ENCODE assay signal across 27 cellular contexts in genomic region chr11:64451856-64452255, GRCh38.
"Had no signal": no experiment of that assay in that cellular context is flagged by ENCODE, and none has a peak within 500 bp of the region (broad histone marks: within the 10 kb centered on the region; RNA-seq: fewer than 3 reads in every experiment).

No MANE protein-coding gene starts in this region.

- H3K4me3 Mint-ChIP-seq: activated CD4-positive, alpha-beta T cell treated with anti-CD3 and anti-CD28 coated beads for 36 hours; activated CD4-positive, alpha-beta T cell treated with anti-CD3 and anti-CD28 coated beads, Interleukin-2, amount 10 ng/mL, durations not matched to agents 7 days and 5 days; activated CD8-positive, alpha-beta T cell treated with anti-CD3 and anti-CD28 coated beads, Interleukin-2, amount 10 ng/mL, durations not matched to agents 7 days and 5 days; activated naive CD4-positive, alpha-beta T cell treated with anti-CD3 and anti-CD28 coated beads, Interleukin-2, amount 10 ng/mL, durations not matched to agents 7 days and 5 days; activated naive CD8-positive, alpha-beta T cell; activated T-cell treated with anti-CD3 and anti-CD28 coated beads, Interleukin-2, amount 50 U/mL, for 24 hours; T-cell had no signal

- H3K27me3 Mint-ChIP-seq: activated naive CD8-positive, alpha-beta T cell had no signal

- H3K4me3 ChIP-seq: ascending aorta, cardiac muscle cell, K562 had no signal

- DNase-seq: activated CD4-positive, alpha-beta T cell treated with anti-CD3 and anti-CD28 coated beads for 36 hours; activated CD4-positive, alpha-beta T cell treated with anti-CD3 and anti-CD28 coated beads, Interleukin-2, amount 10 ng/mL, durations not matched to agents 7 days and 5 days; activated CD4-positive, alpha-beta T cell treated with anti-CD3 and anti-CD28 coated beads, Interleukin-2, amount 50 U/mL, for 48 hours; activated CD8-positive, alpha-beta T cell treated with anti-CD3 and anti-CD28 coated beads, Interleukin-2, amount 10 ng/mL, durations not matched to agents 7 days and 5 days; activated naive CD4-positive, alpha-beta T cell treated with anti-CD3 and anti-CD28 coated beads, Interleukin-2, amount 10 ng/mL, durations not matched to agents 7 days and 5 days; activated T-cell treated with anti-CD3 and anti-CD28 coated beads, Interleukin-2, amount 50 U/mL, for 24 hours; amygdala; IMR-90; Karpas-422; NCI-H1105; NCI-H1417 treated with DMSO at 0.1 percent for 48 hours; NCI-H187 treated with DMSO at 0.1 percent for 48 hours; NCI-H345; NCI-H524 treated with DMSO at 0.1 percent for 48 hours; RPMI8226; SIG-M5; T-cell; T1000; WERI-Rb-1 had no signal

- H3K27ac Mint-ChIP-seq: activated CD4-positive, alpha-beta T cell treated with anti-CD3 and anti-CD28 coated beads for 36 hours; activated CD4-positive, alpha-beta T cell treated with anti-CD3 and anti-CD28 coated beads, Interleukin-2, amount 10 ng/mL, durations not matched to agents 7 days and 5 days; activated CD8-positive, alpha-beta T cell treated with anti-CD3 and anti-CD28 coated beads, Interleukin-2, amount 10 ng/mL, durations not matched to agents 7 days and 5 days; activated naive CD4-positive, alpha-beta T cell treated with anti-CD3 and anti-CD28 coated beads, Interleukin-2, amount 10 ng/mL, durations not matched to agents 7 days and 5 days; activated naive CD8-positive, alpha-beta T cell; activated T-cell treated with anti-CD3 and anti-CD28 coated beads, Interleukin-2, amount 50 U/mL, for 24 hours; activated T-helper 2 cell treated with anti-CD3 and anti-CD28 coated beads, Interferon-gamma antibody, Interleukin-2, Interleukin-4, amounts not matched to agents 10 μg/mL and 5 μg/mL and 100 μg/mL, durations not matched to agents 14 hours and 24 hours and 36 hours; T-cell had no signal

- ATAC-seq: activated CD4-positive, alpha-beta T cell treated with anti-CD3 and anti-CD28 coated beads for 36 hours; activated CD8-positive, alpha-beta T cell treated with anti-CD3 and anti-CD28 coated beads, Interleukin-2, amount 10 ng/mL, durations not matched to agents 7 days and 5 days; K562; Panc1; Right ventricle myocardium inferior; SK-N-SH treated with all-trans-retinoic acid at 6 μM for 48 hours; T-cell had no signal

- H3K27me3 ChIP-seq: ascending aorta, cardiac muscle cell had no signal

- H3K36me3 Mint-ChIP-seq: activated naive CD4-positive, alpha-beta T cell treated with anti-CD3 and anti-CD28 coated beads, Interleukin-2, amount 10 ng/mL, durations not matched to agents 7 days and 5 days; activated naive CD8-positive, alpha-beta T cell; T-cell had no signal

- H3K36me3 ChIP-seq: ascending aorta, cardiac muscle cell, WERI-Rb-1 had no signal

- H3K9me3 ChIP-seq: ascending aorta had no signal
